Comparison of ENCODE assay signal across 16 cellular contexts in genomic region chr12:122866950-122867607, GRCh38. TPM values are rescaled to one million over a fixed set of nuclear protein-coding genes. Genes with fewer than 3 reads are reported as not detected.
DNase-seq lines count a peak whose midpoint lies in the region; ATAC-seq, FAIRE-seq and TF ChIP-seq lines count a peak whose summit lies in the region.
"Had no signal": no experiment of that assay in that cellular context is flagged by ENCODE, and none has a peak within 500 bp of the region (broad histone marks: within the 10 kb centered on the region; RNA-seq: fewer than 3 reads in every experiment).

No MANE protein-coding gene starts in this region.

- POLR2A ChIA-PET in SK-N-SH (lab: Yijun Ruan, JAX), result no interaction called here
- POLR2A ChIA-PET in naive thymus-derived CD4-positive, alpha-beta T cell (lab: Charles Lee), result interaction anchor here (1.6 kb wide), 1 partner anchor 30 kb away, joined by 3 read pairs; no protein-coding TSS in a partner anchor

- H3K9ac ChIP-seq in SK-N-SH, result no peak overlapping the region

- H3K27me3 ChIP-seq in SK-N-SH (ENCODE audit: insufficient read depth) (no peaks in the 10 kb centered on the region), gastroesophageal sphincter (no peaks in the 10 kb centered on the region), transverse colon (no peaks in the 10 kb centered on the region)
- H3K27me3 ChIP-seq in naive thymus-derived CD4-positive, alpha-beta T cell (ENCODE audit: control insufficient read depth in 2 of 2, insufficient read depth in 2 of 2, low read length in 2 of 2), result no peaks in the 10 kb centered on the region
- H3K27me3 ChIP-seq: SJCRH30 had no signal

- no peak for TF ChIP-seq EP300 in SK-N-SH (IDR thresholded peaks at IDR 0.05; ENCODE audit: borderline replicate concordance in 1 of 2, low read depth in 1 of 2, low read length in 1 of 2)
- no peak for TF ChIP-seq EP300 in gastroesophageal sphincter (IDR thresholded peaks at IDR 0.05)
- no peak for TF ChIP-seq EP300 in transverse colon (IDR thresholded peaks at IDR 0.05; ENCODE audit: low read depth)

- CTCF ChIA-PET in SK-N-SH (lab: Yijun Ruan, JAX), result interaction anchor here (0.8 to 6.3 kb wide), 10 partner anchors 10 to 371 kb away, joined by 3 to 28 read pairs (median 4); no protein-coding TSS in a partner anchor
- CTCF ChIA-PET in naive thymus-derived CD4-positive, alpha-beta T cell (lab: Charles Lee), result no interaction called here

- FAIRE-seq in urothelium cell line (lab: Jason Lieb, UNC), result no peak
- FAIRE-seq: H54 had no signal

- no peaks in the 10 kb centered on the region for H3F3A ChIP-seq in SK-N-SH (replicated peaks; ENCODE audit: insufficient read depth)

- H3K27me3 Mint-ChIP-seq in naive thymus-derived CD4-positive, alpha-beta T cell, result no peaks in the 10 kb centered on the region
- H3K27me3 Mint-ChIP-seq: activated B cell treated with CpG ODN at 0.5 μM for 24 hours had no signal

- H3K9me3 Mint-ChIP-seq in naive thymus-derived CD4-positive, alpha-beta T cell, result no peaks in the 10 kb centered on the region
- H3K9me3 Mint-ChIP-seq: activated B cell treated with CpG ODN at 0.5 μM for 24 hours had no signal

- H3K27ac Mint-ChIP-seq in naive thymus-derived CD4-positive, alpha-beta T cell, result peak overlapping the region in 5 of 9 donors; percentile 28 to 83 (median 48)
- H3K27ac Mint-ChIP-seq: activated B cell treated with CpG ODN at 0.5 μM for 24 hours had no signal

- intact Hi-C loops in naive thymus-derived CD4-positive, alpha-beta T cell (cut with micrococcal nuclease), result no loop called here
- intact Hi-C loops in transverse colon (cut with DNase I; ENCODE audit: low total_unique reads), result no loop called here

- TF ChIP-seq POLR2A in gastroesophageal sphincter (IDR thresholded peaks at IDR 0.05), result no peak
- no peak for TF ChIP-seq POLR2A in transverse colon (IDR thresholded peaks at IDR 0.05)

- H3K9me3 ChIP-seq in SK-N-SH (no peaks in the 10 kb centered on the region), gastroesophageal sphincter (no peaks in the 10 kb centered on the region), transverse colon (no peaks in the 10 kb centered on the region)
- H3K9me3 ChIP-seq in naive thymus-derived CD4-positive, alpha-beta T cell (ENCODE audit: control insufficient read depth in 2 of 3, low read length in 3 of 3), result no peaks in the 10 kb centered on the region
- H3K9me3 ChIP-seq: SJCRH30 had no signal

- ATAC-seq in SK-N-SH treated with all-trans-retinoic acid at 6 μM for 48 hours, result no peak
- ATAC-seq in gastroesophageal sphincter, result no peak
- no peak for ATAC-seq in naive thymus-derived CD4-positive, alpha-beta T cell
- ATAC-seq: stimulated activated naive CD8-positive, alpha-beta T cell treated with anti-CD3 and anti-CD28 coated beads, Interleukin-15, Interleukin-2, amounts not matched to agents 100 U/mL and 50 U/mL, for 24 hours had no signal

- no peak overlapping the region for H3K4me3 ChIP-seq in SK-N-SH (ENCODE audit: low read depth in 2 of 2, low read length in 1 of 2)
- no peak overlapping the region for H3K4me3 ChIP-seq in gastroesophageal sphincter
- H3K4me3 ChIP-seq in naive thymus-derived CD4-positive, alpha-beta T cell (ENCODE audit: low read length), result no peak overlapping the region
- no peak overlapping the region for H3K4me3 ChIP-seq in transverse colon
- H3K4me3 ChIP-seq: SJCRH30 had no signal

- H3K4me1 ChIP-seq in SK-N-SH (ENCODE audit: control insufficient read depth in 1 of 2, insufficient read depth in 2 of 2, low read depth in 1 of 2, low read length in 1 of 2) (peaks cover 7 to 30% of the 10 kb centered on the region in 2 experiments; a peak in 3 of 4 replicates), gastroesophageal sphincter (peaks cover 0 to 80% (median 27%) of the 10 kb centered on the region in 3 donors), transverse colon (peaks cover 38 to 66% (median 59%) of the 10 kb centered on the region in 4 donors)
- peaks cover 13 to 15% of the 10 kb centered on the region in 2 donors for H3K4me1 ChIP-seq in naive thymus-derived CD4-positive, alpha-beta T cell (ENCODE audit: control insufficient read depth in 2 of 2, insufficient read depth in 2 of 2, low read length in 2 of 2)

- in situ Hi-C loops in transverse colon (cut with MboI; ENCODE audit: low pct_ligation_motif_present in 1 of 4, low pct_unique_long_range_greater_than_20kb in 1 of 4, low sequenced_read_pairs in 3 of 4), result loop anchor here in 2 of 4 donors (25.0 kb wide), 1 partner anchor 370 kb away; the partner anchor contains the start of genes MPHOSPH9 (in 2 of the 2) and MTRFR (in 2 of the 2)

- H3K79me2 ChIP-seq in SK-N-SH (ENCODE audit: insufficient read depth), result peaks cover 8% of the 10 kb centered on the region; the same call in 1 of the 2 replicates

- TF ChIP-seq CTCF in SK-N-SH (IDR thresholded peaks at IDR 0.05) (no peak), gastroesophageal sphincter (IDR thresholded peaks at IDR 0.05) (no peak), transverse colon (IDR thresholded peaks at IDR 0.05) (no peak)

- H3K27ac ChIP-seq in SK-N-SH (ENCODE audit: low read depth in 2 of 2, low read length in 1 of 2) (no peak overlapping the region; a peak in 1 of 4 replicates), gastroesophageal sphincter (peak overlapping the region in 3 of 4 donors; percentile 48 to 70 (median 64)), transverse colon (peak overlapping the region; percentile 58 to 74 (median 66))
- no peak overlapping the region for H3K27ac ChIP-seq in naive thymus-derived CD4-positive, alpha-beta T cell (ENCODE audit: low read depth, low read length)
- H3K27ac ChIP-seq: 22Rv1, SJCRH30 had no signal

- H4K20me1 ChIP-seq in SK-N-SH (ENCODE audit: insufficient read depth), result peaks cover 1% of the 10 kb centered on the region; the same call in 1 of the 2 replicates

- H3K36me3 ChIP-seq in SK-N-SH (replicated peaks in 1 of 2; ENCODE audit: control insufficient read depth in 1 of 2, insufficient read depth in 2 of 2, low read length in 1 of 2) (peaks cover 9 to 43% of the 10 kb centered on the region in 2 experiments), gastroesophageal sphincter (peaks cover 0 to 66% of the 10 kb centered on the region in 2 donors), transverse colon (peaks cover 0 to 6% (median 0%) of the 10 kb centered on the region in 4 donors)
- peaks cover 14 to 73% (median 21%) of the 10 kb centered on the region in 3 experiments for H3K36me3 ChIP-seq in naive thymus-derived CD4-positive, alpha-beta T cell (ENCODE audit: control insufficient read depth in 2 of 3, insufficient read depth in 3 of 3, low read length in 3 of 3)

- peak; percentile 42 for DNase-seq in SK-N-SH
- no peak for DNase-seq in naive thymus-derived CD4-positive, alpha-beta T cell
- no peak for DNase-seq in transverse colon
- no peak for DNase-seq in urothelium cell line (ENCODE audit: low spot score)
- DNase-seq in anterior cingulate cortex (lab: John Stamatoyannopoulos, UW), result no peak
- DNase-seq in NCI-H1417 (lab: John Stamatoyannopoulos, UW), result no peak
- DNase-seq: activated B cell treated with CpG ODN at 0.5 μM for 24 hours; NCI-H1436; NCI-H748 treated with DMSO at 0.1 percent for 48 hours; SJCRH30; stimulated activated CD4-positive, alpha-beta T cell treated with anti-CD3 and anti-CD28 coated beads, Interleukin-1b, Interleukin-23, amount 100 ng/mL, for 48 hours; stimulated activated naive CD8-positive, alpha-beta T cell treated with anti-CD3 and anti-CD28 coated beads, Interleukin-15, Interleukin-2, amounts not matched to agents 100 U/mL and 50 U/mL, for 24 hours had no signal

- H3K4me3 Mint-ChIP-seq in naive thymus-derived CD4-positive, alpha-beta T cell, result peak overlapping the region in 1 of 10 donors; percentile 17
- H3K4me3 Mint-ChIP-seq: activated B cell treated with CpG ODN at 0.5 μM for 24 hours had no signal

- no peak overlapping the region for H2AFZ ChIP-seq in SK-N-SH (ENCODE audit: low read depth)

- WGBS in SK-N-SH (ENCODE audit: low lambda C conversion rate), result 97% methylated on average over 36 of the region's 36 CpGs
- no CpG with 5 or more reads among the region's 36 CpGs for WGBS in gastroesophageal sphincter (ENCODE audit: low coverage in 1 of 2), 2 donors
- 89% methylated on average over 33 of the region's 36 CpGs; no CpG with 5 or more reads in 1 of the 2 donors for WGBS in transverse colon (ENCODE audit: low coverage in 1 of 2), 2 donors

- TF ChIP-seq RAD21 in SK-N-SH (IDR thresholded peaks at IDR 0.05; ENCODE audit: low read length), result no peak

- H3K4me2 ChIP-seq in SK-N-SH, result no peak overlapping the region

- H3K4me1 Mint-ChIP-seq in naive thymus-derived CD4-positive, alpha-beta T cell, result peaks cover 13 to 35% (median 33%) of the 10 kb centered on the region in 7 donors

- no peaks in the 10 kb centered on the region for H3K9me2 ChIP-seq in SK-N-SH

- peaks cover 3 to 32% (median 18%) of the 10 kb centered on the region in 5 donors for H3K36me3 Mint-ChIP-seq in naive thymus-derived CD4-positive, alpha-beta T cell

TF ChIP-seq in SK-N-SH, 30 proteins besides CTCF, POLR2A, EP300 and RAD21 (continues in another document):
- TF ChIP-seq MEF2A (IDR thresholded peaks at IDR 0.05; ENCODE audit: borderline replicate concordance, low read depth), result no peak
- no peak for TF ChIP-seq GABPA (IDR thresholded peaks at IDR 0.05; ENCODE audit: low read depth)
- no peak for TF ChIP-seq YY1 (IDR thresholded peaks at IDR 0.05; ENCODE audit: low read depth)
- TF ChIP-seq RFX5 (IDR thresholded peaks at IDR 0.05; ENCODE audit: low read length), result no peak

TF ChIP-seq in SK-N-SH treated with all-trans-retinoic acid at 6 μM for 48 hours, 23 proteins besides CTCF, POLR2A, EP300 and RAD21 (continues in another document):
- TF ChIP-seq TCF4 (CRISPR knock-in tag; IDR thresholded peaks at IDR 0.05; ENCODE audit: borderline replicate concordance) (no peak), ZNF565 (CRISPR knock-in tag; conservative IDR thresholded peaks at IDR 0.05; ENCODE audit: low read depth) (no peak), ZNF70 (CRISPR knock-in tag; IDR thresholded peaks at IDR 0.05) (no peak), ZC3H10 (CRISPR knock-in tag; IDR thresholded peaks at IDR 0.05) (no peak)

RNA-seq across cellular contexts. Expression of gene VPS37B, which starts 28.8 kb away (rescaled TPM):
- 20.9 and 41.1 TPM in 2 replicates for polyA plus RNA-seq in SK-N-SH (2012; rRNA removed)
- polyA plus RNA-seq in SK-N-SH (2012; cell fraction: cytosol; rRNA removed), result 28.4 and 30.0 TPM in 2 replicates
- polyA plus RNA-seq in SK-N-SH (2012; cell fraction: nucleus; rRNA removed), result 28.8 and 35.8 TPM in 2 replicates
- 10 to 100 TPM; 23.4 to 47.4 (median 29.3) TPM for total RNA-seq in gastroesophageal sphincter
- 100 to 1,000 TPM in 1 of 5 experiments, 10 to 100 TPM in 4; 25.3 to 101 (median 30.1) TPM for total RNA-seq in naive thymus-derived CD4-positive, alpha-beta T cell
- 10 to 100 TPM; 16.5 to 16.9 TPM for polyA plus RNA-seq in naive thymus-derived CD4-positive, alpha-beta T cell
- 100 to 1,000 TPM in 2 of 4 donors, 10 to 100 TPM in 2; 46.6 to 126 (median 104) TPM for total RNA-seq in transverse colon

RNA-seq across cellular contexts. Expression of gene HIP1R, which starts 31.8 kb away (rescaled TPM):
- 20.6 and 21.1 TPM in 2 replicates for polyA plus RNA-seq in SK-N-SH (2012; rRNA removed)
- 5.6 and 8.7 TPM in 2 replicates for polyA plus RNA-seq in SK-N-SH (2012; cell fraction: cytosol; rRNA removed)
- 122 and 128 TPM in 2 replicates for polyA plus RNA-seq in SK-N-SH (2012; cell fraction: nucleus; rRNA removed)
- total RNA-seq in gastroesophageal sphincter (10 to 100 TPM; 10.2 to 32.5 (median 23.9) TPM), transverse colon (100 to 1,000 TPM in 2 of 4 donors, 10 to 100 TPM in 2; 72.4 to 459 (median 146) TPM)
- 100 to 1,000 TPM in 3 of 5 experiments, 10 to 100 TPM in 2; 25.8 to 162 (median 111) TPM for total RNA-seq in naive thymus-derived CD4-positive, alpha-beta T cell
- polyA plus RNA-seq in naive thymus-derived CD4-positive, alpha-beta T cell, result 10 to 100 TPM in 1 of 2 donors, 1 to 10 TPM in 1; 7.0 to 25.3 TPM

Comparison
In these comparisons a context has a peak if more than half of its experiments do, and no peak if none do; other contexts are left out.
1. H3K27ac ChIP-seq: peak in gastroesophageal sphincter (3 of 4) and transverse colon (4 of 4); none in SK-N-SH (0 of 2) and naive thymus-derived CD4-positive, alpha-beta T cell (single experiment).